ENCODE assay signal across 9 cellular contexts in the genomic region with DNA sequence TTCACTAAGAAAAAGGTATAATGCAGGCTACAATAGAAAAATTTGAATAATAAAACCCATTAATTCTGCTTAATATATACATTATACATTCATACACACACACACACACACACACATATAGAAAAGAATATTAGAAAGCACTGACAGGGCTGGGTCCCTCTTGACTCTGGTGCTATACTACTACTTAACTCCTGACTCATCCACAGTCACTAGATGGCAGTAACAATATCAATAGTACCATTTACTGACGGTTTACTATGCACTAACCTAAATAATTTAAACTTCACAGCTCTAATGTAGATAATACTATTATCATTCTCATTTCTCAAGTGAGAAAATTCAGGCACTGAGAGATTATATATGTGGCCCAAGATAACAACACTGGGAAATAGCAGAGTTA.
DNase-seq lines count a peak whose midpoint lies in the region; ATAC-seq and TF ChIP-seq lines count a peak whose summit lies in the region.
"Had no signal": no experiment of that assay in that cellular context is flagged by ENCODE, and none has a peak within 500 bp of the region (broad histone marks: within the 10 kb centered on the region; RNA-seq: fewer than 3 reads in every experiment).

No MANE protein-coding gene starts in this region.

- H3K36me3 ChIP-seq in BJ (ENCODE audit: control insufficient read depth, insufficient read depth, low read length), result no peaks in the 10 kb centered on the region
- no peaks in the 10 kb centered on the region for H3K36me3 ChIP-seq in fibroblast of lung (ENCODE audit: control insufficient read depth, insufficient read depth, low read length)

- no peaks in the 10 kb centered on the region for H3K27me3 ChIP-seq in BJ (ENCODE audit: control insufficient read depth, insufficient read depth, low read length)
- H3K27me3 ChIP-seq in fibroblast of lung (ENCODE audit: control insufficient read depth, insufficient read depth, low read length), result no peaks in the 10 kb centered on the region

- no peak overlapping the region for H3K9ac ChIP-seq in fibroblast of lung (ENCODE audit: insufficient read depth, low read length)

- H4K20me1 ChIP-seq in fibroblast of lung (ENCODE audit: control insufficient read depth, extremely low read depth, insufficient read depth, low read length), result no peaks in the 10 kb centered on the region

- CTCF ChIA-PET in BJ (lab: Yijun Ruan, JAX), result interaction anchor here (0.7 to 1.5 kb wide), 2 partner anchors 88 to 391 kb away, joined by 3 to 7 read pairs; no protein-coding TSS in a partner anchor

- H2AFZ ChIP-seq in fibroblast of lung (ENCODE audit: low read length), result no peak overlapping the region

- H3K27ac ChIP-seq in fibroblast of lung (ENCODE audit: insufficient read depth, low read length), result no peak overlapping the region

- no peak overlapping the region for H3K4me2 ChIP-seq in fibroblast of lung (ENCODE audit: extremely low read depth, insufficient read depth, low read length)

- no peaks in the 10 kb centered on the region for H3K4me1 ChIP-seq in fibroblast of lung (ENCODE audit: control insufficient read depth, extremely low read depth, insufficient read depth, low read length)

- no peak for DNase-seq in BJ (ENCODE audit: low read depth)
- peak; percentile 20 for DNase-seq in NCI-H460 (ENCODE audit: extremely low read depth, low read depth)
- DNase-seq in fibroblast of lung (ENCODE audit: low read depth in 2 of 2), result peak; percentile 3 to 22
- no peak for DNase-seq in stimulated activated CD4-positive, alpha-beta T cell treated with anti-CD3 and anti-CD28 coated beads, Interleukin-12 subunit alpha, Interleukin-12 subunit beta, amount 100 ng/mL, for 4 hours
- no peak for DNase-seq in NCI-H187 (lab: John Stamatoyannopoulos, UW)
- no peak for DNase-seq in NCI-H1105 (lab: John Stamatoyannopoulos, UW)
- no peak for DNase-seq in NOMO-1 treated with dmso at 0.1 percent for 144 hours (lab: John Stamatoyannopoulos, UW; ENCODE audit: unreplicated experiment)
- DNase-seq: NCI-H1417 treated with DMSO at 0.1 percent for 48 hours had no signal

- no peaks in the 10 kb centered on the region for H3K9me3 ChIP-seq in fibroblast of lung (ENCODE audit: control insufficient read depth, insufficient read depth, low read depth, low read length)

- H3K4me3 ChIP-seq in BJ (ENCODE audit: low read depth, low read length) (no peak overlapping the region), fibroblast of lung (replicated peaks in 1 of 4; ENCODE audit: control extremely low read depth in 1 of 4, insufficient read depth in 1 of 4, low read depth in 3 of 4, low read length in 4 of 4) (no peak overlapping the region)

- POLR2A ChIA-PET in BJ (lab: Charles Lee), result no interaction called here

- 0 out of 2 replicates have a peak, but pooled peaks have one; percentile 19 for TF ChIP-seq CTCF in BJ (IDR thresholded peaks at IDR 0.05; ENCODE audit: insufficient read depth, low read depth, low read length)
- peak in 1 of 2 donors; percentile 28 for TF ChIP-seq CTCF in fibroblast of lung (conservative IDR thresholded peaks at IDR 0.05 in 1 of 2, IDR thresholded peaks at IDR 0.05 in 1 of 2; ENCODE audit: low read depth in 1 of 2, low read length in 2 of 2)

- ATAC-seq in GM21360 (IDR thresholded peaks at IDR 0.05; ENCODE audit: unreplicated experiment), result peak; percentile 63

- no peaks in the 10 kb centered on the region for H3K79me2 ChIP-seq in fibroblast of lung (ENCODE audit: control insufficient read depth, insufficient read depth, low read length)

Comparison
In these comparisons a context has a peak if more than half of its experiments do, and no peak if none do; other contexts are left out.
1. DNase-seq: peak in NCI-H460 (single experiment) and fibroblast of lung (2 of 2); none in BJ (single experiment), stimulated activated CD4-positive, alpha-beta T cell treated with anti-CD3 and anti-CD28 coated beads, Interleukin-12 subunit alpha, Interleukin-12 subunit beta, amount 100 ng/mL, for 4 hours (single experiment), NCI-H187 (0 of 2), NCI-H1105 (single experiment) and NOMO-1 treated with dmso at 0.1 percent for 144 hours (single experiment).